ENCODE assay signal across 8 cellular contexts in the genomic region with DNA sequence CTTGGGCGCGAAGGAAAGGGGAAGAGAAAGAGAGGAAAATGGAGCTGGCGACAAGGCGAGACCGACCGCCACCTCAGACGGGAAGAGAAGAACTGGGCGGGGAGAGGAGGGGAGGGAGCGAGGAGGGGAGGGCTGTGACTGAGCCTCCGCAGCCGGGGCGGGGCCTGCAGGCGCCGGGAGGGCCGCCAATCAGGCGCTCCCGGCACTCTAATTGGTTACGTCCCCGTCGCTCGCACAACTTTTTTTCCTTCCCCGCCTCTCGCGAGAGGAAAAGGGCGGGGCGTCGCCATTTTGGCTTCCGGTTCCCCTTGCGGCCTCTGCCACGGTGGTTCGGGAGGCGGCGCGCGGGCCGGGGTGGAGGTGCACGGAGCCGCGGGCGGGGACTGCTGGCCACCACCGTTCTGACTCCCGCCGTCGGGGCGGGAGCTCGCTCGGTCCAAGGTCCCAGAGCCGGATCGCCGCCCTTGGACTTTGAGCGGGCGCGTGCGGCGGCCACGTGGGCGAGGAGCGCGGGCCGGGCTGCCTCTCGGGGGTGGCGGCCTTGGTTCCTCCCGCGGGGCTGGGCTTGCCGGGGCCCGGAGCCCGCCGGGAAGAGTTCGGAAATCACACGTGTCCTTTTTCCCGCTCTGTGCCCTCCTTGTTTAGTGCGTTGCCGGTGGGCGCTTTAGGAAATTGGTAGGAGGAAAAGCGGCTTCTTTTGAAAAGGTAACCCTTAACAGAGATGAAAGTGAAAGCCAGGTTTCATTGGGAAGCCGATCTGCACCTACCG. TPM values are rescaled to one million over a fixed set of nuclear protein-coding genes. Genes with fewer than 3 reads are reported as not detected.
DNase-seq lines count a peak whose midpoint lies in the region; ATAC-seq and TF ChIP-seq lines count a peak whose summit lies in the region.

A gene (minus strand): TSS at position 94 of the 769 bp plus-strand sequence. CDS start 176 bp downstream, outside the sequence.

- H3K4me1 ChIP-seq in SJSA1 (replicated peaks) (peaks cover 26% of the 10 kb centered on the region), foreskin keratinocyte (peaks cover 28% of the 10 kb centered on the region), neural progenitor cell (peaks cover 34% of the 10 kb centered on the region), stomach smooth muscle (ENCODE audit: control insufficient read depth, insufficient read depth, low read length) (peaks cover 20% of the 10 kb centered on the region)

- peak within 1 kb of the TSS; percentile 73 for H2AFZ ChIP-seq in neural progenitor cell (replicated peaks)

- H3F3A ChIP-seq in neural progenitor cell (ENCODE audit: low read depth), result peaks cover 26% of the 10 kb centered on the region

- TF ChIP-seq CTCF in HFF-Myc (IDR thresholded peaks at IDR 0.05; ENCODE audit: low read depth, low read length, missing control alignments) (no peak), foreskin keratinocyte (conservative IDR thresholded peaks at IDR 0.05) (no peak), neural progenitor cell (IDR thresholded peaks at IDR 0.05) (no peak)

- peak within 1 kb of the TSS; percentile 90 for H3K4me3 ChIP-seq in HFF-Myc (replicated peaks; ENCODE audit: low read depth, low read length)
- peak within 1 kb of the TSS; percentile 97 for H3K4me3 ChIP-seq in SJSA1
- H3K4me3 ChIP-seq in neural progenitor cell, result peak within 1 kb of the TSS; percentile 98
- H3K4me3 ChIP-seq in stomach smooth muscle (ENCODE audit: low read length in 2 of 2), result peak within 1 kb of the TSS; percentile 87 to 91

- H3K4me1 Mint-ChIP-seq in neural progenitor cell, result peaks cover 30% of the 10 kb centered on the region

- H3K4me2 ChIP-seq in neural progenitor cell, result peak within 1 kb of the TSS; percentile 92

- no peaks in the 10 kb centered on the region for H3K9me3 Mint-ChIP-seq in neural progenitor cell

- peak; percentile 95 for ATAC-seq in foreskin keratinocyte

- peaks cover 2% of the 10 kb centered on the region for H3K27me3 Mint-ChIP-seq in neural progenitor cell (ENCODE audit: insufficient read depth, low read depth)

- DNase-seq in GM04503 (ENCODE audit: low read depth) (peak; percentile 82), HFF-Myc (ENCODE audit: extremely low read depth, low read depth) (peak; percentile 86), MV-4-11 (lab: John Stamatoyannopoulos, UW) (peak; percentile 95), SJSA1 (ENCODE audit: low read depth in 1 of 2, low spot score in 2 of 2) (peak; percentile 96 to 99), foreskin keratinocyte (peak; percentile 90 to 96), neural progenitor cell (ENCODE audit: low spot score) (peak; percentile 98)
- DNase-seq in activated naive CD4-positive, alpha-beta T cell (lab: John Stamatoyannopoulos, UW), result peak; percentile 87 to 96 (median 94)

- H3K9me3 ChIP-seq in SJSA1 (replicated peaks), result 0 out of 2 replicates have a peak, but pooled peaks cover 5% of the 10 kb centered on the region
- no peaks in the 10 kb centered on the region for H3K9me3 ChIP-seq in neural progenitor cell (ENCODE audit: low read depth)
- no peaks in the 10 kb centered on the region for H3K9me3 ChIP-seq in stomach smooth muscle (ENCODE audit: control insufficient read depth in 2 of 2, low read length in 2 of 2)

- peaks cover 63% of the 10 kb centered on the region for H3K79me2 ChIP-seq in neural progenitor cell (ENCODE audit: low read depth)

- H3K36me3 Mint-ChIP-seq in neural progenitor cell, result peaks cover 12% of the 10 kb centered on the region

- peak within 1 kb of the TSS; percentile 95 for H3K27ac ChIP-seq in SJSA1
- H3K27ac ChIP-seq in foreskin keratinocyte, result peak within 1 kb of the TSS; percentile 98
- H3K27ac ChIP-seq in neural progenitor cell, result peak within 1 kb of the TSS; percentile 94
- H3K27ac ChIP-seq in stomach smooth muscle (ENCODE audit: low read length), result peak within 1 kb of the TSS; percentile 92

- peaks cover 31% of the 10 kb centered on the region for H3K36me3 ChIP-seq in SJSA1
- H3K36me3 ChIP-seq in neural progenitor cell, result no peaks in the 10 kb centered on the region
- no peaks in the 10 kb centered on the region for H3K36me3 ChIP-seq in stomach smooth muscle (ENCODE audit: control insufficient read depth in 2 of 2, insufficient read depth in 2 of 2, low read length in 2 of 2)

- peaks cover 39% of the 10 kb centered on the region for H4K20me1 ChIP-seq in neural progenitor cell (ENCODE audit: low read depth)

- H3K9ac ChIP-seq in neural progenitor cell (peak within 1 kb of the TSS; percentile 91), stomach smooth muscle (ENCODE audit: low read length in 2 of 2) (peak within 1 kb of the TSS; percentile 91 to 97)

- H3K4me3 Mint-ChIP-seq in neural progenitor cell, result peak within 1 kb of the TSS; percentile 94

- H3K27me3 ChIP-seq in SJSA1 (replicated peaks) (no peaks in the 10 kb centered on the region), foreskin keratinocyte (no peaks in the 10 kb centered on the region), neural progenitor cell (no peaks in the 10 kb centered on the region), stomach smooth muscle (ENCODE audit: control insufficient read depth in 1 of 2, insufficient read depth in 2 of 2, low read length in 2 of 2) (no peaks in the 10 kb centered on the region)

- peak within 1 kb of the TSS; percentile 93 for H3K27ac Mint-ChIP-seq in neural progenitor cell

RNA-seq across cellular contexts. Expression of the gene that starts here (rescaled TPM):
- total RNA-seq in SJSA1 (2014; rRNA removed; shearing (Covaris generic)), result 444 and 452 TPM in 2 replicates
- 263 and 264 TPM in 2 replicates for total RNA-seq in foreskin keratinocyte
- 135 and 150 TPM in 2 replicates for polyA plus RNA-seq in foreskin keratinocyte
- 492 and 592 TPM in 2 replicates for total RNA-seq in neural progenitor cell (ENCODE audit: low replicate concordance)

Comparison
In these comparisons a context has a peak if more than half of its experiments do, and no peak if none do; other contexts are left out.
1. Peak in every context shown above with its lines: DNase-seq, ATAC-seq, H3K4me3 ChIP-seq and H3K27ac ChIP-seq.